In the genomic region with DNA sequence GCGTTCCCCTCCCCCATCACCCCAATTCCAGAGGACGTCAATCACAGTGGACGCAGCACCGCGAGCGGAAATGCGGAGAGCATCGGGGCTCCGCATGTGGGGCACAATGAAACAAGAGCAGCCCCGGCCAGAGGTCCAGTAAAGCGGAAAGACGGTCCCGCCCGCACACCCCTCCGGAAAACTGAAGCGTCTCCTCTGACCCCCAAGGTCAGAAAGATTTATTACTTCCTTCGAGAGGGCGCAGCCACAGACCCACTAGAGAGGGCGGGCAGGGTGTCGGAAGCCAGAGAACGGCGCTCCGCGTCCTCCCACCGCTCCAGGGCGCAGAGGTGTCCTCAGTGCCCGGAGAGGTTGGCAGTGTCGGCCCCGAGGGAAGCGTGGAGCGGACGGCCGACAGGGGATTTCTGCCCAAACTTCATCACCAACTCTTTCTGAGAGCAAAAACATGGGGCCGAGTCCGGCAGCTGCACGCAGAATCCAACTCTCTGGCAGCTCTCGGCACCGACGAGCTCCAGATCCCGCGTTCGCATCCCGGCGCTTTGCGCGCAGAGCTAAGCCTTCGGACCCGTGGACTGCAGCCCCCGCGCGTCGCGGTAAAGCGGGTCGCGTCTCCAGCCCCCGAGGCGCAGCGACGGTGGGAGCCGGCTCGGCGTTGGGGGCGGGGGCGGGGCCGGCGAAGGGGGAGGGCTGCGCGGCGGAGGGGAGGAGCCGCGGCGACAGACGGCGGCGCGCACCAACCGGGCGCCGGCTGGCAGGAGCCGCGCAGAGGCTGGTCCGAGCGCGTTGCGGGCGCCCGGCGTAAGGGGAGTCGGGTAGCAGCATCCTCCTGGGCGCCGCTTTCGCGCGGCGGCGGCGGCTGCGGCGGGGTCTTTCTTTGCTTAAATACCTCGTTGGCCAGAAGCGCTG, we compare ENCODE assay signal across 8 cellular contexts. TPM values are rescaled to one million over a fixed set of nuclear protein-coding genes. Genes with fewer than 3 reads are reported as not detected.
DNase-seq lines count a peak whose midpoint lies in the region; ATAC-seq and TF ChIP-seq lines count a peak whose summit lies in the region.

A gene with protein sequence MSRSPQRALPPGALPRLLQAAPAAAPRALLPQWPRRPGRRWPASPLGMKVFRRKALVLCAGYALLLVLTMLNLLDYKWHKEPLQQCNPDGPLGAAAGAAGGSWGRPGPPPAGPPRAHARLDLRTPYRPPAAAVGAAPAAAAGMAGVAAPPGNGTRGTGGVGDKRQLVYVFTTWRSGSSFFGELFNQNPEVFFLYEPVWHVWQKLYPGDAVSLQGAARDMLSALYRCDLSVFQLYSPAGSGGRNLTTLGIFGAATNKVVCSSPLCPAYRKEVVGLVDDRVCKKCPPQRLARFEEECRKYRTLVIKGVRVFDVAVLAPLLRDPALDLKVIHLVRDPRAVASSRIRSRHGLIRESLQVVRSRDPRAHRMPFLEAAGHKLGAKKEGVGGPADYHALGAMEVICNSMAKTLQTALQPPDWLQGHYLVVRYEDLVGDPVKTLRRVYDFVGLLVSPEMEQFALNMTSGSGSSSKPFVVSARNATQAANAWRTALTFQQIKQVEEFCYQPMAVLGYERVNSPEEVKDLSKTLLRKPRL (plus strand): TSS at position 763 of the 906 bp plus-strand sequence. CDS start 1,046 bp downstream, outside the sequence.

- H3K4me3 ChIP-seq in AG04450 (ENCODE audit: low read depth, low read length), result peak within 1 kb of the TSS; percentile 84
- H3K4me3 ChIP-seq in effector memory CD4-positive, alpha-beta T cell (ENCODE audit: insufficient read depth, low read depth, low read length, poor library complexity, severe bottlenecking), result peak within 1 kb of the TSS; percentile 82

- no peak; the same call in 1 of the 2 replicates for TF ChIP-seq CTCF in AG04450 (IDR thresholded peaks at IDR 0.05; ENCODE audit: low read depth, low read length)

- H3K9me3 Mint-ChIP-seq in activated CD4-positive, alpha-beta memory T cell treated with anti-CD3 and anti-CD28 coated beads for 36 hours, result no peaks in the 10 kb centered on the region

- H3K27ac Mint-ChIP-seq in activated CD4-positive, alpha-beta memory T cell treated with anti-CD3 and anti-CD28 coated beads for 36 hours, result peak within 1 kb of the TSS; percentile 45

- CTCF ChIA-PET in AG04450 (lab: Charles Lee), result interaction anchor here (1.0 to 2.8 kb wide), 2 partner anchors 526 to 555 kb away, joined by 3 to 11 read pairs; no protein-coding TSS in a partner anchor
- CTCF ChIA-PET in activated CD4-positive, alpha-beta memory T cell treated with anti-CD3 and anti-CD28 coated beads for 36 hours (lab: Charles Lee), result no interaction called here

- DNase-seq in AG04450 (ENCODE audit: low read depth, low spot score) (peak; percentile 16), NCI-H2227 treated with DMSO at 0.1 percent for 48 hours (lab: John Stamatoyannopoulos, UW) (peak; percentile 49), lung microvascular endothelial cell (ENCODE audit: low read depth in 2 of 2) (peak; percentile 86 to 90)
- peak; percentile 78 for DNase-seq in activated CD4-positive, alpha-beta memory T cell treated with anti-CD3 and anti-CD28 coated beads for 36 hours
- peak in 2 of 3 donors; percentile 12 to 28 for DNase-seq in effector memory CD4-positive, alpha-beta T cell
- peak; percentile 40 to 64 (median 45) for DNase-seq in stimulated activated CD4-positive, alpha-beta T cell treated with anti-CD3 and anti-CD28 coated beads, TNF-alpha, amount 100 ng/mL, for 48 hours (ENCODE audit: low read depth in 3 of 3)

- H3K9me3 ChIP-seq in AG04450 (ENCODE audit: control insufficient read depth, insufficient read depth, low read length), result peaks cover 8% of the 10 kb centered on the region; the same call in 1 of the 2 replicates
- H3K9me3 ChIP-seq in effector memory CD4-positive, alpha-beta T cell (ENCODE audit: control insufficient read depth, low read length), result no peaks in the 10 kb centered on the region

- H3K4me1 ChIP-seq in effector memory CD4-positive, alpha-beta T cell (ENCODE audit: control insufficient read depth, insufficient read depth, low read length, poor library complexity, severe bottlenecking), result no peaks in the 10 kb centered on the region

- H3K27ac ChIP-seq in AG04450 (ENCODE audit: low read depth, low read length), result no peak within 1 kb of the TSS
- H3K27ac ChIP-seq in effector memory CD4-positive, alpha-beta T cell (ENCODE audit: insufficient read depth, low read length, poor library complexity, severe bottlenecking), result peak within 1 kb of the TSS; percentile 49

- POLR2A ChIA-PET in AG04450 (lab: Yijun Ruan, JAX), result no interaction called here
- POLR2A ChIA-PET in activated CD4-positive, alpha-beta memory T cell treated with anti-CD3 and anti-CD28 coated beads for 36 hours (lab: Charles Lee), result interaction anchor here (0.6 to 1.0 kb wide), 3 partner anchors 10 to 852 kb away, joined by 3 read pairs; partner anchors contain the start of gene DIPK2A

- intact Hi-C loops in activated CD4-positive, alpha-beta memory T cell treated with anti-CD3 and anti-CD28 coated beads for 36 hours (cut with micrococcal nuclease), result loop anchor here (1.0 kb wide), 1 partner anchor 37 kb away; no protein-coding TSS in a partner anchor

- H3K27me3 Mint-ChIP-seq in activated CD4-positive, alpha-beta memory T cell treated with anti-CD3 and anti-CD28 coated beads for 36 hours, result peaks cover 8% of the 10 kb centered on the region

- ATAC-seq in GM18858 (IDR thresholded peaks at IDR 0.05; ENCODE audit: unreplicated experiment) (peak; percentile 52), HG03045 (IDR thresholded peaks at IDR 0.05; ENCODE audit: unreplicated experiment) (peak; percentile 76)

- H3K4me1 Mint-ChIP-seq in activated CD4-positive, alpha-beta memory T cell treated with anti-CD3 and anti-CD28 coated beads for 36 hours (ENCODE audit: low read depth), result peaks cover 19% of the 10 kb centered on the region

- H3K27me3 ChIP-seq in AG04450 (ENCODE audit: control insufficient read depth, insufficient read depth, low read length), result peaks cover 9% of the 10 kb centered on the region
- H3K27me3 ChIP-seq in effector memory CD4-positive, alpha-beta T cell (replicated peaks; ENCODE audit: control insufficient read depth, insufficient read depth, low read length, poor library complexity, severe bottlenecking), result no peaks in the 10 kb centered on the region

- H3K36me3 ChIP-seq in effector memory CD4-positive, alpha-beta T cell (ENCODE audit: control insufficient read depth, insufficient read depth, low read length), result no peaks in the 10 kb centered on the region

- peak within 1 kb of the TSS; percentile 84 for H3K4me3 Mint-ChIP-seq in activated CD4-positive, alpha-beta memory T cell treated with anti-CD3 and anti-CD28 coated beads for 36 hours

- peaks cover 2% of the 10 kb centered on the region for H3K36me3 Mint-ChIP-seq in activated CD4-positive, alpha-beta memory T cell treated with anti-CD3 and anti-CD28 coated beads for 36 hours

RNA-seq across cellular contexts. Expression of the gene that starts here (rescaled TPM):
- 0.26 and 0.38 TPM in 2 replicates for polyA plus RNA-seq in AG04450 (2011; rRNA removed)
- 0.14 and 0.22 TPM in 2 replicates for polyA minus RNA-seq in AG04450 (2011; rRNA and poly(A)+ RNA removed)
- 1 to 10 TPM; 4.5 to 4.7 TPM for total RNA-seq in activated CD4-positive, alpha-beta memory T cell treated with anti-CD3 and anti-CD28 coated beads for 36 hours
- total RNA-seq in lung microvascular endothelial cell, result 3.7 and 5.4 TPM in 2 replicates

Comparison
In these comparisons a context has a peak if more than half of its experiments do, and no peak if none do; other contexts are left out.
1. Peak in DNase-seq and H3K4me3 ChIP-seq in AG04450; RNA of the gene not detected or under 1 TPM.
2. DNase-seq: peak in every context shown above with its lines; median percentile 88 in lung microvascular endothelial cell; 78 in activated CD4-positive, alpha-beta memory T cell treated with anti-CD3 and anti-CD28 coated beads for 36 hours; 49 in NCI-H2227 treated with DMSO at 0.1 percent for 48 hours; 45 in stimulated activated CD4-positive, alpha-beta T cell treated with anti-CD3 and anti-CD28 coated beads, TNF-alpha, amount 100 ng/mL, for 48 hours; 20 in effector memory CD4-positive, alpha-beta T cell; 16 in AG04450.